ENCODE assay signal across 2 cellular contexts in genomic region chr5:111135406-111135805, GRCh38.
TF ChIP-seq lines count a peak whose summit lies in the region.

No MANE protein-coding gene starts in this region.

TF ChIP-seq in IMR-90, 13 proteins besides CTCF, POLR2A, EP300 and RAD21:
- TF ChIP-seq CHD1 (IDR thresholded peaks at IDR 0.05; ENCODE audit: low read depth, low read length) (no peak), MXI1 (IDR thresholded peaks at IDR 0.05; ENCODE audit: borderline replicate concordance, low read depth, low read length) (no peak), NFE2L2 (IDR thresholded peaks at IDR 0.05; ENCODE audit: low read depth, low read length) (no peak), MAZ (IDR thresholded peaks at IDR 0.05; ENCODE audit: borderline replicate concordance, low read depth, low read length) (no peak), FOS (IDR thresholded peaks at IDR 0.05; ENCODE audit: low read depth, low read length) (no peak), CEBPB (IDR thresholded peaks at IDR 0.05; ENCODE audit: low read depth, low read length) (no peak), RCOR1 (IDR thresholded peaks at IDR 0.05; ENCODE audit: insufficient replicate concordance, low read length) (no peak), BHLHE40 (IDR thresholded peaks at IDR 0.05; ENCODE audit: low read depth, low read length) (no peak), SMC3 (IDR thresholded peaks at IDR 0.05; ENCODE audit: low read depth, low read length) (no peak), MAFK (IDR thresholded peaks at IDR 0.05; ENCODE audit: low read depth, low read length) (no peak)

TF ChIP-seq in H1, 55 proteins besides CTCF, POLR2A, EP300 and RAD21:
- TF ChIP-seq CTBP2 (IDR thresholded peaks at IDR 0.05; ENCODE audit: borderline replicate concordance, insufficient read depth, insufficient read length, low read length) = no peak
